Comparison of ENCODE assay signal across 17 cellular contexts in genomic region chr6:122458087-122458486, GRCh38.
"Had no signal": no experiment of that assay in that cellular context is flagged by ENCODE, and none has a peak within 500 bp of the region (broad histone marks: within the 10 kb centered on the region; RNA-seq: fewer than 3 reads in every experiment).

No MANE protein-coding gene starts in this region.

- H3K4me3 ChIP-seq: adrenal gland, gastroesophageal sphincter, hepatocyte, transverse colon had no signal

- ATAC-seq: gastroesophageal sphincter, right cardiac atrium had no signal

- H3K9me3 Mint-ChIP-seq: activated CD4-positive, alpha-beta T cell treated with anti-CD3 and anti-CD28 coated beads, Interleukin-2, amount 10 ng/mL, durations not matched to agents 24 days and 14 days had no signal

- H3K27me3 Mint-ChIP-seq: activated CD4-positive, alpha-beta T cell treated with anti-CD3 and anti-CD28 coated beads, Interleukin-2, amount 10 ng/mL, durations not matched to agents 24 days and 14 days had no signal

- DNase-seq: activated CD4-positive, alpha-beta T cell treated with anti-CD3 and anti-CD28 coated beads, Interleukin-2, amount 10 ng/mL, durations not matched to agents 24 days and 14 days; adrenal gland; central memory CD4-positive, alpha-beta T cell; cortex of kidney; effector CD8-positive, alpha-beta T cell; posterior cingulate gyrus; right cardiac atrium; small intestine; substantia nigra; SW 1271; T1000; transverse colon had no signal

- H2AFZ ChIP-seq: hepatocyte had no signal

- H3K9me3 ChIP-seq: adrenal gland, gastroesophageal sphincter, neutrophil, transverse colon had no signal

- H3K27ac ChIP-seq: adrenal gland, epithelial cell of prostate, gastroesophageal sphincter, hepatocyte, neutrophil, transverse colon had no signal

- H3K4me3 Mint-ChIP-seq: activated CD4-positive, alpha-beta T cell treated with anti-CD3 and anti-CD28 coated beads, Interleukin-2, amount 10 ng/mL, durations not matched to agents 24 days and 14 days; mesothelial cell of epicardium had no signal

- H3K27ac Mint-ChIP-seq: activated CD4-positive, alpha-beta T cell treated with anti-CD3 and anti-CD28 coated beads, Interleukin-2, amount 10 ng/mL, durations not matched to agents 24 days and 14 days had no signal

- H3K27me3 ChIP-seq: adrenal gland, gastroesophageal sphincter, hepatocyte, neutrophil, transverse colon had no signal

- H3K4me2 ChIP-seq: hepatocyte had no signal
